In the genomic region with DNA sequence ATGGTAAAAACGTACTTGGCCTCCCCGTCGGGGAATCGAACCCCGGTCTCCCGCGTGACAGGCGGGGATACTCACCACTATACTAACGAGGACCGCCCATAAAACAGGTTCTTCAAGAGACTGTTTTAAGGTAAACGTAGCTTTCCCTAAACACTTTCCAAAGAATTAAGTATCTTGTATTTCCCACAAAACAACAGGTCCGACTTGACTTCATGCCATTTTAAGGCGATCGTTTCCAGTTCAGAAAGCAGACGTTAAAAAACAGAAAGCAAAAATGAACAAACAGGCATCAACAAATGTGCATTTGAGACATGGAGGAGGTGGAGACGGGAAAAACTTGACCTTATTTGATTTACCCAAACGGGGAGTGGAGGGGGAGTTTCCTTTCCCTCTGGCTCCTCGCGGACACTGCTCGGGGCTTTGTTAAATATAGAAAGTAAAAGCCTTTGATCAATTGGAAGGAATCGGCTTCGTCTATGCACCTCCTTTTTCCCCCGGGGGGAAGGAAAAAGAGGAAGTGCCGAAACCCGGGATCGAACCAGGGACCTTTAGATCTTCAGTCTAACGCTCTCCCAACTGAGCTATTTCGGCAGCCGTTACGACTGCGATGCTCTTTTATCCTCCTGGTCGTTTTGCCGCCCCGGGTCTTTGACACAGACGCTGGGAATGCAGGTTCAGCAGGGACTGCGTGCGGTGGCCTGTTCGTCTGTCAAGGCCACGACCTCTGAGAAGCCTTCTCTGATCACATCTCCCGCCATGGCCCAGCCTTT, we compare ENCODE assay signal across 8 cellular contexts. TPM values are rescaled to one million over a fixed set of nuclear protein-coding genes. Genes with fewer than 3 reads are reported as not detected.
DNase-seq lines count a peak whose midpoint lies in the region; ATAC-seq and TF ChIP-seq lines count a peak whose summit lies in the region.

No MANE protein-coding gene starts in this region.

- H2AFZ ChIP-seq in DND-41 (ENCODE audit: low read depth, low read length) (peak overlapping the region; percentile 88), HCT116 (ENCODE audit: low read depth, low read length, poor library complexity, severe bottlenecking) (peak overlapping the region; percentile 34)

- H3K9ac ChIP-seq in DND-41 (ENCODE audit: low read depth, low read length) (peak overlapping the region; percentile 67), HCT116 (ENCODE audit: low read length) (peak overlapping the region; percentile 53), NT2/D1 (ENCODE audit: insufficient read length, low read depth) (peak overlapping the region; percentile 24)

- no peak for TF ChIP-seq RAD21 in HCT116 (IDR thresholded peaks at IDR 0.05; ENCODE audit: low read depth)

- CTCF ChIA-PET in HCT116 (lab: Charles Lee) = interaction anchor here (1.5 to 2.4 kb wide), 2 partner anchors 13 to 21 kb away, joined by 8 to 15 read pairs; no protein-coding TSS in a partner anchor

- TF ChIP-seq POLR2A in HCT116 (IDR thresholded peaks at IDR 0.05; ENCODE audit: borderline replicate concordance, extremely low read depth, insufficient read depth, insufficient read length) = no peak
- no peak for TF ChIP-seq POLR2A in prostate gland (IDR thresholded peaks at IDR 0.05)
- TF ChIP-seq POLR2A in uterus (IDR thresholded peaks at IDR 0.05) = no peak

- TF ChIP-seq CTCF in DND-41 (IDR thresholded peaks at IDR 0.05; ENCODE audit: borderline replicate concordance, extremely low read depth, low read length, poor library complexity, severe bottlenecking) = no peak
- TF ChIP-seq CTCF in HCT116 (IDR thresholded peaks at IDR 0.05 in 2 of 3, conservative IDR thresholded peaks at IDR 0.05 in 1 of 3; ENCODE audit: borderline replicate concordance in 1 of 3, insufficient read depth in 1 of 3, low read depth in 2 of 3, low read length in 2 of 3) = no peak
- no peak for TF ChIP-seq CTCF in cardiac muscle cell (IDR thresholded peaks at IDR 0.05; ENCODE audit: low read depth, low read length)
- TF ChIP-seq CTCF in prostate gland (IDR thresholded peaks at IDR 0.05) = no peak
- no peak for TF ChIP-seq CTCF in uterus (IDR thresholded peaks at IDR 0.05)

- H3K4me3 ChIP-seq in DND-41 (ENCODE audit: low read depth in 1 of 2, low read length in 2 of 2) (peak overlapping the region; percentile 65 to 72; a peak in 3 of 4 replicates), HCT116 (replicated peaks in 1 of 2; ENCODE audit: low read depth in 1 of 2, low read length in 2 of 2) (peak overlapping the region; percentile 16 to 40), NT2/D1 (ENCODE audit: insufficient read length, low read depth) (peak overlapping the region; percentile 52), cardiac muscle cell (peak overlapping the region; percentile 74), prostate gland (peak overlapping the region; percentile 40 to 53), uterus (peak overlapping the region; percentile 48 to 70)

- RAD21 ChIA-PET in HCT116 (lab: Charles Lee; ENCODE audit: low non-redundant PET in 1 of 2, low total read pairs in 2 of 2, uncharacterized antibody in 2 of 2, unreplicated experiment in 2 of 2) = no interaction called here

- H3K79me2 ChIP-seq in DND-41 (ENCODE audit: insufficient read depth, low read length) = no peaks in the 10 kb centered on the region
- H3K79me2 ChIP-seq in HCT116 (ENCODE audit: insufficient read depth, low read length) = no peaks in the 10 kb centered on the region

- H4K20me1 ChIP-seq in DND-41 (ENCODE audit: insufficient read depth, low read length) (no peaks in the 10 kb centered on the region), HCT116 (ENCODE audit: insufficient read depth) (no peaks in the 10 kb centered on the region)

- no TSS peak for BruUV-seq in HCT116 (replicated peaks; lab: Mats Ljungman, UMichigan)

- under 1% methylated on average over 40 of the region's 40 CpGs for WGBS in prostate gland

- DNase-seq in DND-41 (peak; percentile 91), HCT116 (ENCODE audit: low read depth, low spot score) (peak; percentile 84), NT2/D1 (ENCODE audit: low read depth, low spot score) (no peak), cardiac muscle cell (ENCODE audit: low read depth in 1 of 2, low spot score in 1 of 2) (peak; percentile 84), prostate gland (ENCODE audit: low spot score) (peak; percentile 89), uterus (peak; percentile 91 to 93), DMS153 (lab: John Stamatoyannopoulos, UW) (no peak)
- peak; percentile 88 for DNase-seq in activated naive CD4-positive, alpha-beta T cell treated with anti-CD3 and anti-CD28 coated beads, Interleukin-2, amount 50 U/mL, for 16 hours

- intact Hi-C loops in HCT116 (cut with micrococcal nuclease) = loop anchor here (1.0 kb wide), 1 partner anchor 12 kb away; no protein-coding TSS in a partner anchor
- intact Hi-C loops in prostate gland (cut with DNase I) = no loop called here
- intact Hi-C loops in uterus (cut with DNase I; ENCODE audit: low total_unique reads) = no loop called here

- ATAC-seq in DND-41 (ENCODE audit: insufficient read depth, low read depth) (peak; percentile 83), HCT116 (peak; percentile 67)

- H3K4me2 ChIP-seq in DND-41 (ENCODE audit: insufficient read depth, low read length) (peak overlapping the region; percentile 63), HCT116 (ENCODE audit: low read length) (peak overlapping the region; percentile 69)

- no peaks in the 10 kb centered on the region for H3K27me3 ChIP-seq in DND-41 (ENCODE audit: insufficient read depth, low read length, poor library complexity)
- no peaks in the 10 kb centered on the region for H3K27me3 ChIP-seq in HCT116 (ENCODE audit: insufficient read depth, low read length)
- no peaks in the 10 kb centered on the region for H3K27me3 ChIP-seq in NT2/D1 (ENCODE audit: insufficient read depth, insufficient read length)
- no peaks in the 10 kb centered on the region for H3K27me3 ChIP-seq in cardiac muscle cell
- no peaks in the 10 kb centered on the region for H3K27me3 ChIP-seq in prostate gland (replicated peaks; ENCODE audit: insufficient read depth)
- H3K27me3 ChIP-seq in uterus = no peaks in the 10 kb centered on the region

- H3K27ac ChIP-seq in DND-41 (ENCODE audit: low read length) (peak overlapping the region; percentile 90), HCT116 (ENCODE audit: low read depth, low read length) (peak overlapping the region; percentile 65), cardiac muscle cell (peak overlapping the region; percentile 92), prostate gland (peak overlapping the region; percentile 93 to 95), uterus (peak overlapping the region; percentile 97 to 98)

- H3K36me3 ChIP-seq in DND-41 (ENCODE audit: insufficient read depth, low read length) (no peaks in the 10 kb centered on the region), HCT116 (ENCODE audit: control insufficient read depth in 1 of 2, insufficient read depth in 2 of 2, low read length in 2 of 2) (no peaks in the 10 kb centered on the region), NT2/D1 (ENCODE audit: insufficient read depth, insufficient read length, low read length) (no peaks in the 10 kb centered on the region), cardiac muscle cell (no peaks in the 10 kb centered on the region), prostate gland (no peaks in the 10 kb centered on the region), uterus (no peaks in the 10 kb centered on the region)

- POLR2A ChIA-PET in HCT116 (lab: Charles Lee) = interaction anchor here (1.0 to 3.0 kb wide), 5 partner anchors 7 to 18 kb away, joined by 3 to 61 read pairs (median 6); partner anchors contain the start of gene UBC

- H3K9me2 ChIP-seq in HCT116 (ENCODE audit: insufficient read depth) = no peaks in the 10 kb centered on the region

- H3K4me1 ChIP-seq in DND-41 (ENCODE audit: insufficient read depth, low read length) (peaks cover 19% of the 10 kb centered on the region), HCT116 (ENCODE audit: control insufficient read depth in 1 of 2, insufficient read depth in 2 of 2, low read length in 2 of 2) (peaks cover 31 to 68% of the 10 kb centered on the region in 2 experiments), NT2/D1 (ENCODE audit: insufficient read depth, insufficient read length) (peaks cover 4% of the 10 kb centered on the region), cardiac muscle cell (ENCODE audit: low read depth) (no peaks in the 10 kb centered on the region), prostate gland (replicated peaks) (no peaks in the 10 kb centered on the region), uterus (no peaks in the 10 kb centered on the region)

- H3K9me3 ChIP-seq in DND-41 (ENCODE audit: insufficient read depth, low read length, severe bottlenecking) = no peaks in the 10 kb centered on the region
- H3K9me3 ChIP-seq in HCT116 (ENCODE audit: control insufficient read depth in 1 of 2, insufficient read depth in 1 of 2, low read depth in 1 of 2, low read length in 2 of 2) = no peaks in the 10 kb centered on the region
- H3K9me3 ChIP-seq in NT2/D1 (ENCODE audit: insufficient read depth, low read length) = no peaks in the 10 kb centered on the region
- no peaks in the 10 kb centered on the region for H3K9me3 ChIP-seq in cardiac muscle cell (ENCODE audit: low read depth)
- no peaks in the 10 kb centered on the region for H3K9me3 ChIP-seq in prostate gland
- no peaks in the 10 kb centered on the region for H3K9me3 ChIP-seq in uterus

TF ChIP-seq in HCT116, 20 proteins besides CTCF, POLR2A, EP300 and RAD21 (continues in another document):
- no peak for TF ChIP-seq ZFX (IDR thresholded peaks at IDR 0.05)
- TF ChIP-seq, protein P1, sequence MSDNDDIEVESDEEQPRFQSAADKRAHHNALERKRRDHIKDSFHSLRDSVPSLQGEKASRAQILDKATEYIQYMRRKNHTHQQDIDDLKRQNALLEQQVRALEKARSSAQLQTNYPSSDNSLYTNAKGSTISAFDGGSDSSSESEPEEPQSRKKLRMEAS (IDR thresholded peaks at IDR 0.05) = no peak
- no peak for TF ChIP-seq EZH2 (IDR thresholded peaks at IDR 0.05)
- no peak for TF ChIP-seq SRF (IDR thresholded peaks at IDR 0.05; ENCODE audit: low read depth)
- peak; percentile 57 for TF ChIP-seq YY1 (IDR thresholded peaks at IDR 0.05; ENCODE audit: extremely low read depth, insufficient replicate concordance, low read depth, low read length)
- no peak for TF ChIP-seq EGR1 (IDR thresholded peaks at IDR 0.05; ENCODE audit: low read depth)
- TF ChIP-seq CEBPB (IDR thresholded peaks at IDR 0.05; ENCODE audit: low read depth) = no peak
- TF ChIP-seq CBX3 (IDR thresholded peaks at IDR 0.05; ENCODE audit: low read depth) = no peak
- TF ChIP-seq POLR2AphosphoS5 (IDR thresholded peaks at IDR 0.05; ENCODE audit: low read depth, low read length) = no peak
- no peak for TF ChIP-seq ATF3 (IDR thresholded peaks at IDR 0.05)
- no peak for TF ChIP-seq EZH2phosphoT487 (IDR thresholded peaks at IDR 0.05; ENCODE audit: borderline replicate concordance)

RNA-seq across cellular contexts. Expression of gene UBC, which starts 13.1 kb away (rescaled TPM):
- 1,259 TPM for total RNA-seq in HCT116 (2021; ENCODE audit: unreplicated experiment)
- polyA plus RNA-seq in HCT116 (2012) = 1,986 and 3,408 TPM in 2 replicates
- 831 and 1,139 TPM in 2 replicates for total RNA-seq in cardiac muscle cell
- polyA plus RNA-seq in cardiac muscle cell = 897 and 1,281 TPM in 2 replicates
- 1,000 to 10,000 TPM in 1 of 2 donors, 100 to 1,000 TPM in 1; 854 to 1,154 TPM for total RNA-seq in prostate gland
- total RNA-seq in uterus = 1,000 to 10,000 TPM in 2 of 4 donors, 100 to 1,000 TPM in 2; 821 to 1,719 (median 1,034) TPM

Comparison
In these comparisons a context has a peak if more than half of its experiments do, and no peak if none do; other contexts are left out.
1. DNase-seq: peak in DND-41 (single experiment), HCT116 (single experiment), activated naive CD4-positive, alpha-beta T cell treated with anti-CD3 and anti-CD28 coated beads, Interleukin-2, amount 50 U/mL, for 16 hours (single experiment), cardiac muscle cell (2 of 2), prostate gland (single experiment) and uterus (2 of 2); none in NT2/D1 (single experiment) and DMS153 (single experiment).
2. Peak in every context shown above with its lines, with median percentiles within 50 percentile points of each other: H3K27ac ChIP-seq, H3K4me3 ChIP-seq and H3K9ac ChIP-seq.